ENCODE assay signal across 23 cellular contexts in genomic region chr10:91319336-91319735, GRCh38.
DNase-seq lines count a peak whose midpoint lies in the region; ATAC-seq lines count a peak whose summit lies in the region.
"Had no signal": no experiment of that assay in that cellular context is flagged by ENCODE, and none has a peak within 500 bp of the region (broad histone marks: within the 10 kb centered on the region; RNA-seq: fewer than 3 reads in every experiment).

No MANE protein-coding gene starts in this region.

- no peak overlapping the region for H2AFZ ChIP-seq in mesenchymal stem cell (ENCODE audit: low read depth, low read length)
- H2AFZ ChIP-seq: PC-9 had no signal

- H4K91ac ChIP-seq in mesenchymal stem cell (ENCODE audit: low read length): no peak overlapping the region

- H3K27me3 Mint-ChIP-seq in activated T-cell treated with anti-CD3 and anti-CD28 coated beads, Interleukin-2, amount 50 U/mL, for 24 hours: no peaks in the 10 kb centered on the region
- H3K27me3 Mint-ChIP-seq: B cell had no signal

- WGBS in mesenchymal stem cell: 100% methylated on average over 2 of the region's 4 CpGs

- H3K79me1 ChIP-seq in mesenchymal stem cell (replicated peaks; ENCODE audit: low read length, poor library complexity, severe bottlenecking): no peaks in the 10 kb centered on the region

- no peak overlapping the region for H3K4ac ChIP-seq in mesenchymal stem cell (ENCODE audit: low read depth in 1 of 2, low read length in 2 of 2)

- H3K27ac Mint-ChIP-seq in activated T-cell treated with anti-CD3 and anti-CD28 coated beads, Interleukin-2, amount 50 U/mL, for 24 hours: no peak overlapping the region
- H3K27ac Mint-ChIP-seq: B cell; CD8-positive, alpha-beta T cell had no signal

- no peak overlapping the region for H3K14ac ChIP-seq in mesenchymal stem cell (ENCODE audit: low read length in 2 of 2)

- no peak for ATAC-seq in GM19035 (IDR thresholded peaks at IDR 0.05; ENCODE audit: unreplicated experiment)
- ATAC-seq: CD8-positive, alpha-beta T cell had no signal

- no peak overlapping the region for H2BK5ac ChIP-seq in mesenchymal stem cell (ENCODE audit: low read depth, low read length, poor library complexity, severe bottlenecking)

- H3K27ac ChIP-seq in SJCRH30: no peak overlapping the region
- H3K27ac ChIP-seq in mesenchymal stem cell (ENCODE audit: low read length, poor library complexity, severe bottlenecking): no peak overlapping the region
- H3K27ac ChIP-seq: 22Rv1, C4-2B, PC-9 had no signal

- no peak overlapping the region for H3K23ac ChIP-seq in mesenchymal stem cell (ENCODE audit: low read length in 2 of 2)

- peak; percentile 18 for DNase-seq in NCI-H146 (lab: John Stamatoyannopoulos, UW)
- DNase-seq in NCI-H146 treated with DMSO at 0.1 percent for 48 hours (lab: John Stamatoyannopoulos, UW; ENCODE audit: unreplicated experiment): no peak
- DNase-seq in SJCRH30: peak; percentile 17 to 53
- no peak for DNase-seq in mesenchymal stem cell
- DNase-seq in iPS-NIHi7 (ENCODE audit: extremely low spot score): no peak
- DNase-seq in activated T-cell treated with anti-CD3 and anti-CD28 coated beads, Interleukin-2, amount 50 U/mL, for 24 hours: no peak
- DNase-seq: Caco-2; CD8-positive, alpha-beta T cell; Karpas-422; NCI-H1092 treated with DMSO at 0.1 percent for 48 hours; NCI-H1436; NCI-H1930; NCI-H2107; NCI-H446; NCI-H524 treated with DMSO at 0.1 percent for 48 hours; NCI-H82; PC-9; Right ventricle myocardium superior; RPMI8226 had no signal

- H2BK15ac ChIP-seq in mesenchymal stem cell (ENCODE audit: low read depth, poor library complexity, severe bottlenecking): no peak overlapping the region

- no peak overlapping the region for H3K4me3 ChIP-seq in SJCRH30
- H3K4me3 ChIP-seq in mesenchymal stem cell (ENCODE audit: insufficient read depth in 1 of 2, low read depth in 1 of 2, low read length in 2 of 2): no peak overlapping the region
- H3K4me3 ChIP-seq: PC-9 had no signal

- H3K36me3 ChIP-seq in SJCRH30 (no peaks in the 10 kb centered on the region), mesenchymal stem cell (ENCODE audit: control insufficient read depth in 1 of 2, insufficient read depth in 2 of 2, low read depth in 1 of 2, low read length in 2 of 2) (no peaks in the 10 kb centered on the region)

- no peak overlapping the region for H2BK12ac ChIP-seq in mesenchymal stem cell (ENCODE audit: low read length in 2 of 2)

- no peaks in the 10 kb centered on the region for H3K9me3 ChIP-seq in SJCRH30 (replicated peaks)
- H3K9me3 ChIP-seq in mesenchymal stem cell (ENCODE audit: control insufficient read depth, low read length): no peaks in the 10 kb centered on the region
- H3K9me3 ChIP-seq: Caco-2 had no signal

- peaks cover 7% of the 10 kb centered on the region; the same call in 1 of the 2 replicates for H3K4me1 ChIP-seq in SJCRH30
- no peaks in the 10 kb centered on the region for H3K4me1 ChIP-seq in mesenchymal stem cell (ENCODE audit: control insufficient read depth, insufficient read depth, low read depth, low read length)
- H3K4me1 ChIP-seq: Caco-2 had no signal

- no peak overlapping the region for H2BK120ac ChIP-seq in mesenchymal stem cell (ENCODE audit: low read depth, low read length)

- H3K36me3 Mint-ChIP-seq in activated T-cell treated with anti-CD3 and anti-CD28 coated beads, Interleukin-2, amount 50 U/mL, for 24 hours (ENCODE audit: low read depth): no peaks in the 10 kb centered on the region
- H3K36me3 Mint-ChIP-seq: CD8-positive, alpha-beta T cell had no signal

- peaks cover under 1% of the 10 kb centered on the region for H3K4me1 Mint-ChIP-seq in activated T-cell treated with anti-CD3 and anti-CD28 coated beads, Interleukin-2, amount 50 U/mL, for 24 hours (ENCODE audit: low read depth)
- H3K4me1 Mint-ChIP-seq: B cell had no signal

- H3K4me3 Mint-ChIP-seq in activated T-cell treated with anti-CD3 and anti-CD28 coated beads, Interleukin-2, amount 50 U/mL, for 24 hours: no peak overlapping the region
- H3K4me3 Mint-ChIP-seq: B cell; CD8-positive, alpha-beta T cell had no signal

- H3K9ac ChIP-seq in mesenchymal stem cell (ENCODE audit: low read length): no peak overlapping the region

- H4K8ac ChIP-seq in mesenchymal stem cell (ENCODE audit: low read length): peak overlapping the region; percentile 19

- no peak overlapping the region for H3K18ac ChIP-seq in mesenchymal stem cell (ENCODE audit: low read depth in 1 of 2, low read length in 2 of 2)

- H3K27me3 ChIP-seq in SJCRH30 (no peaks in the 10 kb centered on the region), mesenchymal stem cell (ENCODE audit: control insufficient read depth in 1 of 2, insufficient read depth in 1 of 2, low read length in 2 of 2) (no peaks in the 10 kb centered on the region)

- H3K4me2 ChIP-seq in mesenchymal stem cell (ENCODE audit: low read length, poor library complexity, severe bottlenecking): no peak overlapping the region
- H3K4me2 ChIP-seq: PC-9 had no signal

- no peak overlapping the region for H2AK5ac ChIP-seq in mesenchymal stem cell (ENCODE audit: low read length, severe bottlenecking)

- H3K9me3 Mint-ChIP-seq in activated T-cell treated with anti-CD3 and anti-CD28 coated beads, Interleukin-2, amount 50 U/mL, for 24 hours: no peaks in the 10 kb centered on the region
- H3K9me3 Mint-ChIP-seq: CD8-positive, alpha-beta T cell had no signal

Comparison
In these comparisons a context has a peak if more than half of its experiments do, and no peak if none do; other contexts are left out.
1. DNase-seq: peak in NCI-H146 (single experiment) and SJCRH30 (2 of 2); none in NCI-H146 treated with DMSO at 0.1 percent for 48 hours (single experiment), mesenchymal stem cell (single experiment), iPS-NIHi7 (single experiment) and activated T-cell treated with anti-CD3 and anti-CD28 coated beads, Interleukin-2, amount 50 U/mL, for 24 hours (single experiment).